13 cellular contexts compared by ENCODE assay signal in genomic region chr7:44383566-44383965, GRCh38. TPM values are rescaled to one million over a fixed set of nuclear protein-coding genes. Genes with fewer than 3 reads are reported as not detected.
DNase-seq lines count a peak whose midpoint lies in the region; ATAC-seq, FAIRE-seq and TF ChIP-seq lines count a peak whose summit lies in the region.
"Had no signal": no experiment of that assay in that cellular context is flagged by ENCODE, and none has a peak within 500 bp of the region (broad histone marks: within the 10 kb centered on the region; RNA-seq: fewer than 3 reads in every experiment).

No MANE protein-coding gene starts in this region.

- H3K9me3 Mint-ChIP-seq in activated CD8-positive, alpha-beta T cell treated with anti-CD3 and anti-CD28 coated beads, Interleukin-2, amount 10 ng/mL, durations not matched to agents 7 days and 5 days (ENCODE audit: insufficient read depth): no peaks in the 10 kb centered on the region
- no peaks in the 10 kb centered on the region for H3K9me3 Mint-ChIP-seq in activated CD8-positive, alpha-beta T cell treated with anti-CD3 and anti-CD28 coated beads for 36 hours

- no peak overlapping the region for H3K27ac ChIP-seq in upper lobe of right lung
- H3K27ac ChIP-seq: transverse colon, WERI-Rb-1 had no signal

- no peak for TF ChIP-seq POLR2A in GM12891 (IDR thresholded peaks at IDR 0.05; ENCODE audit: low read depth, low read length)

- H3K27ac Mint-ChIP-seq in activated CD8-positive, alpha-beta T cell treated with anti-CD3 and anti-CD28 coated beads, Interleukin-2, amount 10 ng/mL, durations not matched to agents 7 days and 5 days: no peak overlapping the region
- H3K27ac Mint-ChIP-seq in activated CD8-positive, alpha-beta T cell treated with anti-CD3 and anti-CD28 coated beads for 36 hours: no peak overlapping the region

- H3K27me3 Mint-ChIP-seq in activated CD8-positive, alpha-beta T cell treated with anti-CD3 and anti-CD28 coated beads, Interleukin-2, amount 10 ng/mL, durations not matched to agents 7 days and 5 days (ENCODE audit: low read depth): no peaks in the 10 kb centered on the region
- no peaks in the 10 kb centered on the region for H3K27me3 Mint-ChIP-seq in activated CD8-positive, alpha-beta T cell treated with anti-CD3 and anti-CD28 coated beads for 36 hours
- H3K27me3 Mint-ChIP-seq: activated naive CD8-positive, alpha-beta T cell had no signal

- FAIRE-seq in GM12891 (lab: Jason Lieb, UNC): no peak
- FAIRE-seq: A204.1, frontal cortex had no signal

- no peak for TF ChIP-seq CTCF in activated CD8-positive, alpha-beta T cell treated with anti-CD3 and anti-CD28 coated beads for 36 hours (IDR thresholded peaks at IDR 0.05)
- no peak for TF ChIP-seq CTCF in cardiac fibroblast (IDR thresholded peaks at IDR 0.05; ENCODE audit: low read depth, low read length)
- no peak for TF ChIP-seq CTCF in upper lobe of right lung (IDR thresholded peaks at IDR 0.05)

- H3K36me3 ChIP-seq in upper lobe of right lung: peaks cover 45% of the 10 kb centered on the region

- ATAC-seq in activated CD8-positive, alpha-beta T cell treated with anti-CD3 and anti-CD28 coated beads, Interleukin-2, amount 10 ng/mL, durations not matched to agents 7 days and 5 days: no peak
- ATAC-seq in activated CD8-positive, alpha-beta T cell treated with anti-CD3 and anti-CD28 coated beads for 36 hours: no peak
- no peak for ATAC-seq in upper lobe of right lung

- H3K4me1 ChIP-seq in upper lobe of right lung: no peaks in the 10 kb centered on the region
- H3K4me1 ChIP-seq: transverse colon had no signal

- no peaks in the 10 kb centered on the region for H3K27me3 ChIP-seq in upper lobe of right lung
- H3K27me3 ChIP-seq: transverse colon had no signal

- no peaks in the 10 kb centered on the region for H3K9me3 ChIP-seq in upper lobe of right lung
- H3K9me3 ChIP-seq: transverse colon had no signal

- DNase-seq in activated CD8-positive, alpha-beta T cell treated with anti-CD3 and anti-CD28 coated beads, Interleukin-2, amount 10 ng/mL, durations not matched to agents 7 days and 5 days: peak; percentile 14
- DNase-seq in activated CD8-positive, alpha-beta T cell treated with anti-CD3 and anti-CD28 coated beads for 36 hours: no peak
- DNase-seq in cardiac fibroblast (ENCODE audit: low read depth in 2 of 2): peak; percentile 69 to 84
- peak; percentile 89 for DNase-seq in iris pigment epithelial cell (ENCODE audit: low read depth)
- DNase-seq in ureter (ENCODE audit: low spot score): peak; percentile 23
- DNase-seq in GM12891 (ENCODE audit: insufficient read length, low spot score): no peak
- DNase-seq in NCI-H1105 treated with DMSO at 0.1 percent for 48 hours (lab: John Stamatoyannopoulos, UW): no peak
- no peak for DNase-seq in upper lobe of right lung
- DNase-seq: transverse colon, WERI-Rb-1 had no signal

- POLR2A ChIA-PET in activated CD8-positive, alpha-beta T cell treated with anti-CD3 and anti-CD28 coated beads, Interleukin-2, amount 10 ng/mL, durations not matched to agents 7 days and 5 days (lab: Charles Lee): no interaction called here
- POLR2A ChIA-PET in activated CD8-positive, alpha-beta T cell treated with anti-CD3 and anti-CD28 coated beads for 36 hours (lab: Charles Lee): no interaction called here

- H3K4me3 Mint-ChIP-seq in activated CD8-positive, alpha-beta T cell treated with anti-CD3 and anti-CD28 coated beads, Interleukin-2, amount 10 ng/mL, durations not matched to agents 7 days and 5 days: no peak overlapping the region
- no peak overlapping the region for H3K4me3 Mint-ChIP-seq in activated CD8-positive, alpha-beta T cell treated with anti-CD3 and anti-CD28 coated beads for 36 hours
- H3K4me3 Mint-ChIP-seq: activated naive CD8-positive, alpha-beta T cell had no signal

- H3K36me3 Mint-ChIP-seq in activated CD8-positive, alpha-beta T cell treated with anti-CD3 and anti-CD28 coated beads, Interleukin-2, amount 10 ng/mL, durations not matched to agents 7 days and 5 days (ENCODE audit: low read depth): peaks cover 13% of the 10 kb centered on the region
- H3K36me3 Mint-ChIP-seq in activated CD8-positive, alpha-beta T cell treated with anti-CD3 and anti-CD28 coated beads for 36 hours (ENCODE audit: low read depth): peaks cover 3% of the 10 kb centered on the region
- H3K36me3 Mint-ChIP-seq: activated naive CD8-positive, alpha-beta T cell had no signal

- H3K4me3 ChIP-seq in cardiac fibroblast (replicated peaks in 1 of 2; ENCODE audit: low read depth in 2 of 2, low read length in 2 of 2) (no peak overlapping the region), upper lobe of right lung (no peak overlapping the region)
- H3K4me3 ChIP-seq: transverse colon had no signal

- intact Hi-C loops in activated CD8-positive, alpha-beta T cell treated with anti-CD3 and anti-CD28 coated beads for 36 hours (cut with micrococcal nuclease): no loop called here
- intact Hi-C loops in upper lobe of right lung (cut with DNase I): no loop called here

- CTCF ChIA-PET in activated CD8-positive, alpha-beta T cell treated with anti-CD3 and anti-CD28 coated beads, Interleukin-2, amount 10 ng/mL, durations not matched to agents 7 days and 5 days (lab: Charles Lee): interaction anchor here (1.4 kb wide), 1 partner anchor 15 kb away, joined by 3 read pairs; no protein-coding TSS in a partner anchor
- CTCF ChIA-PET in activated CD8-positive, alpha-beta T cell treated with anti-CD3 and anti-CD28 coated beads for 36 hours (lab: Charles Lee): no interaction called here

- H3K4me1 Mint-ChIP-seq in activated CD8-positive, alpha-beta T cell treated with anti-CD3 and anti-CD28 coated beads, Interleukin-2, amount 10 ng/mL, durations not matched to agents 7 days and 5 days (ENCODE audit: low read depth): peaks cover 3% of the 10 kb centered on the region
- H3K4me1 Mint-ChIP-seq in activated CD8-positive, alpha-beta T cell treated with anti-CD3 and anti-CD28 coated beads for 36 hours (ENCODE audit: low read depth): peaks cover 4% of the 10 kb centered on the region

TF ChIP-seq in GM12891, 5 proteins besides CTCF, POLR2A, EP300 and RAD21:
- TF ChIP-seq POU2F2 (IDR thresholded peaks at IDR 0.05; ENCODE audit: low read depth, low read length) (no peak), PAX5 (IDR thresholded peaks at IDR 0.05; ENCODE audit: insufficient read depth, low read length, severe bottlenecking) (no peak), SPI1 (IDR thresholded peaks at IDR 0.05; ENCODE audit: low read depth, low read length) (no peak), POLR2AphosphoS5 (IDR thresholded peaks at IDR 0.05; ENCODE audit: low read depth, low read length) (no peak), TAF1 (IDR thresholded peaks at IDR 0.05; ENCODE audit: low read depth, low read length) (no peak)
TF ChIP-seq in GM12891: peak in this region for 0.

RNA-seq across cellular contexts. Expression of gene CAMK2B, which starts 58.2 kb away (rescaled TPM):
- not detected for total RNA-seq in activated CD8-positive, alpha-beta T cell treated with anti-CD3 and anti-CD28 coated beads, Interleukin-2, amount 10 ng/mL, durations not matched to agents 7 days and 5 days
- 1 to 10 TPM in 1 of 2 experiments, under 1 TPM in 1; 0.97 to 1.9 TPM for total RNA-seq in activated CD8-positive, alpha-beta T cell treated with anti-CD3 and anti-CD28 coated beads for 36 hours
- total RNA-seq in ureter: not detected
- polyA plus RNA-seq in GM12891 (2012; ENCODE audit: low read depth, missing spikeins): 0.65 TPM
- 0.17 TPM for total RNA-seq in upper lobe of right lung

Comparison
In these comparisons a context has a peak if more than half of its experiments do, and no peak if none do; other contexts are left out.
1. DNase-seq: peak in activated CD8-positive, alpha-beta T cell treated with anti-CD3 and anti-CD28 coated beads, Interleukin-2, amount 10 ng/mL, durations not matched to agents 7 days and 5 days (single experiment), cardiac fibroblast (2 of 2), iris pigment epithelial cell (single experiment) and ureter (single experiment); none in activated CD8-positive, alpha-beta T cell treated with anti-CD3 and anti-CD28 coated beads for 36 hours (single experiment), GM12891 (single experiment), NCI-H1105 treated with DMSO at 0.1 percent for 48 hours (single experiment) and upper lobe of right lung (single experiment).